ENCODE assay signal across 19 cellular contexts in the genomic region with DNA sequence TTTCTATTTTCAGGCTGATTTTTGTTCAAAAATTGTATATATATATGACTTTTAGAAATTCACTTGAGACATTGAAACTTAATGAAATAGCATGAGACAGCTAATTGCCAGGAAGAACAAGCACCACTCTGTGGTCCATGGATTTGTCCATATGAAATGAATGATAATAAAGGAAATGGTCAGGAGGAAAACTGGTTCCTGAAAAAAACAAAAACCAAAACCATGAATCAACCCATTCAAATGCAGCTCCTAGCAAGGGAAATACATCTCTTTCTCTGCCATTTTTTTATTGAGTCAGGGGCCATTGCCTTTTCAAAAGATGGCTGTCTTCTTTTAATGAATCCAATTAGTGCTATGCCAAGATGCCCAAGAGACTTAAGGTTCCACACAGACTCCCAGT.
A peak's percentile ranks its signal among the peaks of the same experiment; 100 is the strongest.
DNase-seq lines count a peak whose midpoint lies in the region; ATAC-seq and TF ChIP-seq lines count a peak whose summit lies in the region.
"Had no signal": no experiment of that assay in that cellular context is flagged by ENCODE, and none has a peak within 500 bp of the region (broad histone marks: within the 10 kb centered on the region; RNA-seq: fewer than 3 reads in every experiment).

No MANE protein-coding gene starts in this region.

- no peak for ATAC-seq in activated T-helper 17 cell treated with anti-CD3 and anti-CD28 coated beads, Interleukin-2, amount 50 U/mL, for 72 hours (replicated peaks)
- ATAC-seq in HG02623 (IDR thresholded peaks at IDR 0.05; ENCODE audit: unreplicated experiment) (no peak), GM18511 (IDR thresholded peaks at IDR 0.05; ENCODE audit: unreplicated experiment) (no peak)
- ATAC-seq: GM12878, HepG2 had no signal

- no peaks in the 10 kb centered on the region for H3K27me3 Mint-ChIP-seq in activated T-helper 17 cell treated with anti-CD3 and anti-CD28 coated beads, Interleukin-2, amount 50 U/mL, for 72 hours
- H3K27me3 Mint-ChIP-seq: CD4-positive, alpha-beta T cell; IgD-negative memory B cell had no signal

- no peaks in the 10 kb centered on the region for H4K20me1 ChIP-seq in neural cell (ENCODE audit: insufficient read depth)

- H3K9ac ChIP-seq in neural cell (ENCODE audit: low read length), result peak overlapping the region; percentile 5

- H3K4me3 Mint-ChIP-seq in activated T-helper 17 cell treated with anti-CD3 and anti-CD28 coated beads, Interleukin-2, amount 50 U/mL, for 72 hours, result no peak overlapping the region
- H3K4me3 Mint-ChIP-seq: CD4-positive, alpha-beta T cell; H9; IgD-negative memory B cell had no signal

- H3K9me3 ChIP-seq in neural cell (ENCODE audit: low read length), result no peaks in the 10 kb centered on the region
- H3K9me3 ChIP-seq: BE2C had no signal

- H3K36me3 Mint-ChIP-seq in activated T-helper 17 cell treated with anti-CD3 and anti-CD28 coated beads, Interleukin-2, amount 50 U/mL, for 72 hours (ENCODE audit: low read depth), result no peaks in the 10 kb centered on the region

- H3K4me2 ChIP-seq in neural cell (ENCODE audit: low read length), result no peak overlapping the region

- no peak for TF ChIP-seq EP300 in neural cell (conservative IDR thresholded peaks at IDR 0.05; ENCODE audit: poor library complexity, severe bottlenecking)

- DNase-seq in NCI-H82 (lab: John Stamatoyannopoulos, UW), result peak; percentile 41
- DNase-seq in NCI-H82 treated with DMSO at 0.1 percent for 48 hours (lab: John Stamatoyannopoulos, UW; ENCODE audit: unreplicated experiment), result no peak
- DNase-seq in DMS79 treated with DMSO at 0.1 percent for 48 hours (lab: John Stamatoyannopoulos, UW), result peak; percentile 40
- DNase-seq in NCI-H1092 (lab: John Stamatoyannopoulos, UW), result no peak
- DNase-seq: 8988T; BE2C; Caco-2; CD4-positive, alpha-beta T cell; DND-41; EL; H9 had no signal

- TF ChIP-seq CTCF in neural cell (IDR thresholded peaks at IDR 0.05; ENCODE audit: poor library complexity, severe bottlenecking), result no peak

- no peaks in the 10 kb centered on the region for H3K79me2 ChIP-seq in neural cell (replicated peaks; ENCODE audit: insufficient read depth, low read length)

- no peak overlapping the region for H2AFZ ChIP-seq in neural cell (ENCODE audit: low read depth, low read length)

- H3K4me3 ChIP-seq in neural cell (ENCODE audit: low read length), result no peak overlapping the region
- H3K4me3 ChIP-seq: GM12878 had no signal

- no peak for TF ChIP-seq RAD21 in neural cell (conservative IDR thresholded peaks at IDR 0.05)

- peak overlapping the region; percentile 42 for H3K27ac ChIP-seq in neural cell (ENCODE audit: low read length)
- H3K27ac ChIP-seq: C4-2B had no signal

- no peaks in the 10 kb centered on the region for H3K36me3 ChIP-seq in neural cell (ENCODE audit: insufficient read depth, low read length)
- H3K36me3 ChIP-seq: BE2C had no signal

- H3K27ac Mint-ChIP-seq in activated T-helper 17 cell treated with anti-CD3 and anti-CD28 coated beads, Interleukin-2, amount 50 U/mL, for 72 hours, result peak overlapping the region; percentile 64
- H3K27ac Mint-ChIP-seq: CD4-positive, alpha-beta T cell; H9; IgD-negative memory B cell had no signal

- no peaks in the 10 kb centered on the region for H3F3A ChIP-seq in neural cell (ENCODE audit: insufficient read depth, low read length, poor library complexity, severe bottlenecking)

- H3K9me2 ChIP-seq in neural cell (ENCODE audit: insufficient read depth, low read length), result no peaks in the 10 kb centered on the region

- H3K9me3 Mint-ChIP-seq in activated T-helper 17 cell treated with anti-CD3 and anti-CD28 coated beads, Interleukin-2, amount 50 U/mL, for 72 hours, result no peaks in the 10 kb centered on the region
- H3K9me3 Mint-ChIP-seq: CD4-positive, alpha-beta T cell had no signal

- H3K27me3 ChIP-seq in neural cell (ENCODE audit: insufficient read depth, low read depth, low read length), result no peaks in the 10 kb centered on the region
- H3K27me3 ChIP-seq: BE2C had no signal

- peaks cover 19% of the 10 kb centered on the region for H3K4me1 Mint-ChIP-seq in activated T-helper 17 cell treated with anti-CD3 and anti-CD28 coated beads, Interleukin-2, amount 50 U/mL, for 72 hours

TF ChIP-seq in neural cell, 6 proteins besides CTCF, POLR2A, EP300 and RAD21:
- no peak for TF ChIP-seq REST (IDR thresholded peaks at IDR 0.05; ENCODE audit: borderline replicate concordance)
- TF ChIP-seq TAF1 (IDR thresholded peaks at IDR 0.05; ENCODE audit: low read depth), result no peak
- no peak for TF ChIP-seq POLR2AphosphoS5 (IDR thresholded peaks at IDR 0.05)
- TF ChIP-seq MXI1 (conservative IDR thresholded peaks at IDR 0.05; ENCODE audit: poor library complexity, severe bottlenecking), result no peak
- no peak for TF ChIP-seq SMC3 (conservative IDR thresholded peaks at IDR 0.05; ENCODE audit: poor library complexity)

Comparison
In these comparisons a context has a peak if more than half of its experiments do, and no peak if none do; other contexts are left out.
1. DNase-seq: peak in NCI-H82 (single experiment) and DMS79 treated with DMSO at 0.1 percent for 48 hours (single experiment); none in NCI-H82 treated with DMSO at 0.1 percent for 48 hours (single experiment) and NCI-H1092 (single experiment).